12 cellular contexts compared by ENCODE assay signal in the genomic region with DNA sequence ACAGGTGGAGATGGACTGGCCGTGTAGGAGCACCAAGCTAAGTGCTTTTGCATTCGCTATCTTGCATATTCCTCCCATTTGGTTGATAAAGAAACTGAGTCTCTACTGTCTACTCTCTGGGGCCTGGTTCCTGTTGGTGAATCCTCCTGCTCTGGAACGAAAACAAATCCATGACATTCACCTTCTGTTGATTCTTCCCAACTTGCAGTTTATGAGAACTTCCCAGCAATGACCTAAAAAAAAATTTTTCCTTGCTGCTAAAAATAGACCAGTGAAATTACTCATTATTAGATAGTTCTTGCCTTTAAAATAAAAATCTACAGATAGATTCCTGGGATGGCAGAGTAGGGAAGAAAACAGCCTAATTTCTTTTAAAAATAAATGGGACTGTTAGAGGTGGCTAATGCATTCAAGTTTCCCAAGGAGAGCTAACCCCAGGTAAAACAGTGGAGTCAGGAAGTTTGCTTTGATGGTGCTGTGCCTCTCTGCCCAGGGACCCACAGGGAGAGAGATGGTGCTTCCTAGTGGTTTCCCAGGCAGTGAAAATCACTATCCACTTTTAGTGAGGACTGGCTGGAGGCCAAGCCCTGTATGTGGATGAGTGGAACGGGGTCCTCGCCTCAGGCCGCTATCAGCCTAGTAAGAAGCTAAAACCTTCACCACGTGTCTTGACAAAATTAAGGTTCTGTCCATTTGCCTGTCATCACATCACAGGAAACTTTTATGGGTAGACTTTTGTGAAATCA.
"Had no signal": no experiment of that assay in that cellular context is flagged by ENCODE, and none has a peak within 500 bp of the region (broad histone marks: within the 10 kb centered on the region; RNA-seq: fewer than 3 reads in every experiment).

No MANE protein-coding gene starts in this region.

- H3K36me3 ChIP-seq: ascending aorta, stomach, upper lobe of left lung had no signal

- H3K4me3 Mint-ChIP-seq: neural crest cell had no signal

- H3K27ac ChIP-seq: ascending aorta, stomach, testis, upper lobe of left lung had no signal

- H3K27me3 ChIP-seq: ascending aorta, stomach, testis, upper lobe of left lung had no signal

- H3K4me1 ChIP-seq: ascending aorta, stomach, testis, upper lobe of left lung had no signal

- DNase-seq: activated CD4-positive, alpha-beta T cell treated with anti-CD3 and anti-CD28 coated beads, Interleukin-2, amount 50 U/mL, for 1 hour; activated CD8-positive, alpha-beta memory T cell treated with anti-CD3 and anti-CD28 coated beads for 24 hours; glutamatergic neuron; stimulated activated CD4-positive, alpha-beta T cell treated with anti-CD3 and anti-CD28 coated beads, Interleukin-1b, Interleukin-23, amount 100 ng/mL, for 48 hours; stomach; testis; upper lobe of left lung had no signal

- H3K9me3 ChIP-seq: ascending aorta, stomach, testis, upper lobe of left lung had no signal

- H3K4me3 ChIP-seq: ascending aorta, lung, stomach, testis, upper lobe of left lung had no signal

- ATAC-seq: activated CD4-positive, CD25-positive, alpha-beta regulatory T cell treated with anti-CD3 and anti-CD28 coated beads, Interleukin-2, amount 50 U/mL, for 24 hours had no signal

- FAIRE-seq: bronchial epithelial cell had no signal

- H3K4me1 Mint-ChIP-seq: neural crest cell had no signal
